ENCODE assay signal across 1 cellular context in genomic region chr12:1935700-1936378, GRCh38.
TF ChIP-seq lines count a peak whose summit lies in the region.

No MANE protein-coding gene starts in this region.

TF ChIP-seq in GM23338, 12 proteins besides CTCF, POLR2A, EP300 and RAD21 (continued from another document):
- TF ChIP-seq ZNF462 (CRISPR knock-in tag; IDR thresholded peaks at IDR 0.05) (no peak), EZH2phosphoT487 (IDR thresholded peaks at IDR 0.05; ENCODE audit: unreplicated experiment) (no peak), REST (IDR thresholded peaks at IDR 0.05; ENCODE audit: unreplicated experiment) (no peak), EZH2 (IDR thresholded peaks at IDR 0.05; ENCODE audit: low read depth, unreplicated experiment) (no peak), CREB1 (CRISPR knock-in tag; IDR thresholded peaks at IDR 0.05; ENCODE audit: low read depth) (no peak), POLR2AphosphoS5 (IDR thresholded peaks at IDR 0.05; ENCODE audit: low read depth) (no peak), ZNF114 (CRISPR knock-in tag; IDR thresholded peaks at IDR 0.05) (no peak), NANOG (IDR thresholded peaks at IDR 0.05; ENCODE audit: borderline replicate concordance) (no peak)
